Comparison of ENCODE assay signal across 18 cellular contexts in the genomic region with DNA sequence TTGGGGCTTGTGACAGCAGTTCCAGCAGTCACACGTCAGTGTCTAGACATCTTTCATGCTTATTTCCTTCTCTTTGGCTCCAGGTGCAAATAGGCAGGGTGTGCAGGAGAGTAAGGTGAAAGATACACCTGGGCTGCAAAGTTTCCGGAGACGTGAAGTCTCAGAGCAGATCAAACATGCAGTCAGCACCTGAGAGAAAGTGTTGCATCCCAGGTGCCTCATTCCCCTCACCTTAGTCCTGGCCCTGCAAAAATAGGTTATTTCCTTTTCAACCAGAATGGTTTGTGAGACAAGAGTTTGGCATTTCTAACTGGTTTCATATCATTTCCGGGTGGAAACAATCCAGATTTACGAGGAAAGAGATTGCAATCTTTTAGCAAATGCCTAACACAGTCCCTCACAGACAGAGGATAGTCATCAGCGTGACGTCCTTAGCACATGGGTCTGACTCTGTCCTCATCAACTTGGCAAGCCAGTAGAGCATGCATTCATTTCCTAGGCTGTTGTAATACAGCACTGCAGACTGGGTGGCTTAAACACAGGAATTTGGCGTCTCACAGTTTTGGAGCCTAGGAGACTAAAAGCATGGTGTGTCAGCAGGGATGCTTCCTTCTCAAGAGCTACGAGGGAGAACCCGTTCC. TPM values are rescaled to one million over a fixed set of nuclear protein-coding genes. Genes with fewer than 3 reads are reported as not detected.
DNase-seq lines count a peak whose midpoint lies in the region; ATAC-seq, FAIRE-seq and TF ChIP-seq lines count a peak whose summit lies in the region.
"Had no signal": no experiment of that assay in that cellular context is flagged by ENCODE, and none has a peak within 500 bp of the region (broad histone marks: within the 10 kb centered on the region; RNA-seq: fewer than 3 reads in every experiment).

No MANE protein-coding gene starts in this region.

- H3K27ac ChIP-seq in HepG2 (ENCODE audit: extremely low read length, insufficient read depth, low read length), result no peak overlapping the region
- H3K27ac ChIP-seq: BLaER1, body of pancreas, neutrophil, sigmoid colon, upper lobe of left lung had no signal

- no peak for TF ChIP-seq POLR2A in HepG2 (IDR thresholded peaks at IDR 0.05; ENCODE audit: insufficient read depth in 1 of 2, low read depth in 2 of 2, low read length in 2 of 2)

- FAIRE-seq in HepG2 (lab: Jason Lieb, UNC), result no peak
- FAIRE-seq: K562 had no signal

- H3K9me3 ChIP-seq in HepG2 (ENCODE audit: low read length), result no peaks in the 10 kb centered on the region
- H3K9me3 ChIP-seq: BLaER1, body of pancreas, neutrophil, sigmoid colon, upper lobe of left lung had no signal

- peaks cover 0 to 14% of the 10 kb centered on the region in 2 experiments; a peak in 2 of 5 replicates for H3K27me3 ChIP-seq in HepG2 (ENCODE audit: control insufficient read depth in 1 of 2, insufficient read depth in 2 of 2, low read length in 2 of 2)
- H3K27me3 ChIP-seq: BLaER1, body of pancreas, sigmoid colon had no signal

- DNase-seq in Ammon's horn (ENCODE audit: low spot score), result peak; percentile 50
- peak; percentile 15 for DNase-seq in HT-29 (ENCODE audit: low spot score)
- DNase-seq in cardiac fibroblast (ENCODE audit: low read depth in 2 of 2), result peak; percentile 6 to 56
- DNase-seq in left kidney (ENCODE audit: low read depth, low spot score), result peak; percentile 41
- no peak for DNase-seq in HepG2 (ENCODE audit: low spot score)
- no peak for DNase-seq in GF-D8 (lab: John Stamatoyannopoulos, UW)
- no peak for DNase-seq in SK-N-DZ (ENCODE audit: low spot score)
- DNase-seq: activated naive CD4-positive, alpha-beta T cell treated with anti-CD3 and anti-CD28 coated beads for 36 hours; DMS79; NCI-H1436; sigmoid colon; upper lobe of left lung had no signal

- ATAC-seq in HepG2 (no peak), HG03342 (IDR thresholded peaks at IDR 0.05; ENCODE audit: unreplicated experiment) (no peak)
- ATAC-seq: activated CD4-positive, CD25-positive, alpha-beta regulatory T cell treated with anti-CD3 and anti-CD28 coated beads, Interleukin-2, amount 50 U/mL, for 24 hours; body of pancreas; K562 had no signal

- 3% methylated on average over 7 of the region's 10 CpGs for WGBS in HepG2 (ENCODE audit: low lambda C conversion rate)

- in situ Hi-C loops in HepG2 (cut with HindIII; ENCODE audit: extremely low pct_ligation_motif_present, low pct_unique_long_range_greater_than_20kb), result loop anchor here (5.0 to 25.0 kb wide), 4 partner anchors 185 to 510 kb away; no protein-coding TSS in a partner anchor

- no peak overlapping the region for H2AFZ ChIP-seq in HepG2 (ENCODE audit: low read length)

- intact Hi-C loops in HepG2 (cut with micrococcal nuclease; ENCODE audit: unreplicated experiment), result loop anchor here (10.0 kb wide), 2 partner anchors 93 to 523 kb away; no protein-coding TSS in a partner anchor

- H4K20me1 ChIP-seq in HepG2 (ENCODE audit: insufficient read depth, low read length), result no peaks in the 10 kb centered on the region
- H4K20me1 ChIP-seq: BLaER1 had no signal

- H3K4me1 ChIP-seq in HepG2 (ENCODE audit: insufficient read depth, low read length), result no peaks in the 10 kb centered on the region; the same call in 1 of the 2 replicates

- H3K79me2 ChIP-seq in HepG2 (ENCODE audit: insufficient read depth, low read length), result no peaks in the 10 kb centered on the region

- no peaks in the 10 kb centered on the region for H3K36me3 ChIP-seq in HepG2 (replicated peaks in 1 of 2; ENCODE audit: control insufficient read depth in 1 of 2, insufficient read depth in 2 of 2, low read length in 2 of 2)
- H3K36me3 ChIP-seq: BLaER1, neutrophil, sigmoid colon, upper lobe of left lung had no signal

- CTCF ChIA-PET in HepG2 (lab: Yijun Ruan, JAX; ENCODE audit: low intra/inter-chr PET ratio, low total read pairs), result interaction anchor here (3.2 kb wide), 1 partner anchor 275 kb away, joined by 14 read pairs; no protein-coding TSS in a partner anchor

- BruUV-seq in HepG2 (replicated peaks; lab: Mats Ljungman, UMichigan), result no TSS peak

- no peak for TF ChIP-seq RAD21 in HepG2 (CRISPR knock-in tag; IDR thresholded peaks at IDR 0.05)

- H3K9ac ChIP-seq in HepG2 (ENCODE audit: insufficient read depth, low read depth, low read length), result no peak overlapping the region
- H3K9ac ChIP-seq: BLaER1 had no signal

- POLR2A ChIA-PET in HepG2 (lab: Yijun Ruan, JAX), result no interaction called here

- TF ChIP-seq EP300 in HepG2 (IDR thresholded peaks at IDR 0.05; ENCODE audit: low read depth in 2 of 2, low read length in 2 of 2), result no peak
- TF ChIP-seq EP300 in HepG2 (CRISPR knock-in tag; IDR thresholded peaks at IDR 0.05; ENCODE audit: borderline replicate concordance), result no peak

- no peak overlapping the region for H3K4me2 ChIP-seq in HepG2 (ENCODE audit: low read depth, low read length)
- H3K4me2 ChIP-seq: BLaER1 had no signal

- no peak for TF ChIP-seq CTCF in cardiac fibroblast (IDR thresholded peaks at IDR 0.05; ENCODE audit: low read depth, low read length)
- no peak for TF ChIP-seq CTCF in HepG2 (CRISPR knock-in tag; IDR thresholded peaks at IDR 0.05)

- no peak overlapping the region for H3K4me3 ChIP-seq in cardiac fibroblast (replicated peaks in 1 of 2; ENCODE audit: low read depth in 2 of 2, low read length in 2 of 2)
- H3K4me3 ChIP-seq in HepG2 (replicated peaks in 1 of 3; ENCODE audit: insufficient read depth in 1 of 3, low read depth in 2 of 3, low read length in 3 of 3), result no peak overlapping the region
- H3K4me3 ChIP-seq: BLaER1, body of pancreas, K562, sigmoid colon, upper lobe of left lung had no signal

TF ChIP-seq in HepG2, 621 proteins besides CTCF, POLR2A, EP300 and RAD21:
- TF ChIP-seq ZNF546 (CRISPR knock-in tag; conservative IDR thresholded peaks at IDR 0.05), result no peak
- TF ChIP-seq, protein P1, sequence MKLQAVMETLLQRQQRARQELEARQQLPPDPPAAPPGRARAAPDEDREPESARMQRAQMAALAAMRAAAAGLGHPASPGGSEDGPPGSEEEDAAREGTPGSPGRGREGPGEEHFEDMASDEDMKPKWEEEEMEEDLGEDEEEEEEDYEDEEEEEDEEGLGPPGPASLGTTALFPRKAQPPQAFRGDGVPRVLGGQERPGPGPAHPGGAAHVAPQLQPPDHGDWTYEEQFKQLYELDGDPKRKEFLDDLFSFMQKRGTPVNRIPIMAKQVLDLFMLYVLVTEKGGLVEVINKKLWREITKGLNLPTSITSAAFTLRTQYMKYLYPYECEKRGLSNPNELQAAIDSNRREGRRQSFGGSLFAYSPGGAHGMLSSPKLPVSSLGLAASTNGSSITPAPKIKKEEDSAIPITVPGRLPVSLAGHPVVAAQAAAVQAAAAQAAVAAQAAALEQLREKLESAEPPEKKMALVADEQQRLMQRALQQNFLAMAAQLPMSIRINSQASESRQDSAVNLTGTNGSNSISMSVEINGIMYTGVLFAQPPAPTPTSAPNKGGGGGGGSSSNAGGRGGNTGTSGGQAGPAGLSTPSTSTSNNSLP (IDR thresholded peaks at IDR 0.05; ENCODE audit: low read depth, low read length), result no peak

RNA-seq across cellular contexts. Expression of a gene that starts 58.2 kb away (rescaled TPM):
- total RNA-seq in HT-29 (2014; rRNA removed; shearing (Covaris generic)), result 3.8 and 5.1 TPM in 2 replicates
- 1.5 and 2.5 TPM in 2 replicates for total RNA-seq in HepG2 (2016; rRNA removed; fragmentation: Illumina TruSeq; extraction: Trizol)
- total RNA-seq in HepG2 (2016; cell fraction: cytosol; rRNA removed; fragmentation: Illumina TruSeq; extraction: Trizol; ENCODE audit: low read depth), result 0.18 and 0.30 TPM in 2 replicates
- 1.7 and 2.0 TPM in 2 replicates for total RNA-seq in HepG2 (2016; cell fraction: insoluble cytoplasmic fraction; rRNA removed; fragmentation: Illumina TruSeq; extraction: Trizol)
- 1.1 and 1.2 TPM in 2 replicates for total RNA-seq in HepG2 (2016; cell fraction: membrane; rRNA removed; fragmentation: Illumina TruSeq; extraction: Trizol)
- total RNA-seq in HepG2 (2016; cell fraction: nucleus; rRNA removed; fragmentation: Illumina TruSeq; extraction: Trizol), result 1.5 TPM in 2 replicates
- polyA plus RNA-seq in HepG2 (2011; rRNA removed), result 2.5 and 3.8 TPM in 2 replicates
- polyA plus RNA-seq in HepG2 (2011; cell fraction: cytosol; rRNA removed), result 1.4 and 3.1 TPM in 2 replicates
- 1.7 and 3.4 TPM in 2 replicates for polyA plus RNA-seq in HepG2 (2011; cell fraction: nucleus; rRNA removed)
- 4.3 and 5.4 TPM in 2 replicates for polyA plus RNA-seq in HepG2 (2012)
- polyA plus RNA-seq in HepG2 (2016; cell fraction: cytosol; fragmentation: Illumina TruSeq; extraction: Trizol; ENCODE audit: low read depth), result 0.14 and 0.15 TPM in 2 replicates
- 2.0 and 2.1 TPM in 2 replicates for polyA plus RNA-seq in HepG2 (2016; cell fraction: insoluble cytoplasmic fraction; fragmentation: Illumina TruSeq; extraction: Trizol; ENCODE audit: low read depth)
- polyA plus RNA-seq in HepG2 (2016; cell fraction: membrane; fragmentation: Illumina TruSeq; extraction: Trizol; ENCODE audit: low read depth), result 0.53 and 0.56 TPM in 2 replicates
- 1.4 and 1.8 TPM in 2 replicates for polyA plus RNA-seq in HepG2 (2016; cell fraction: nucleus; fragmentation: Illumina TruSeq; extraction: Trizol; ENCODE audit: insufficient read depth, low read depth)
- 2.0 TPM in 1 of 2 replicates, not detected in the other for polyA minus RNA-seq in HepG2 (2011; rRNA and poly(A)+ RNA removed; ENCODE audit: low replicate concordance)
- 1.6 and 2.5 TPM in 2 replicates for polyA minus RNA-seq in HepG2 (2011; cell fraction: cytosol; rRNA and poly(A)+ RNA removed)
- 1.8 and 4.0 TPM in 2 replicates for polyA minus RNA-seq in HepG2 (2011; cell fraction: nucleus; rRNA and poly(A)+ RNA removed)
- 11.1 and 12.5 TPM in 2 replicates for polyA plus RNA-seq in SK-N-DZ (2014; cell fraction: cytosol; rRNA removed)
- 7.2 and 10.8 TPM in 2 replicates for polyA plus RNA-seq in SK-N-DZ (2014; cell fraction: nucleus; rRNA removed)

Comparison
In these comparisons a context has a peak if more than half of its experiments do, and no peak if none do; other contexts are left out.
1. DNase-seq: peak in Ammon's horn (single experiment), HT-29 (single experiment), cardiac fibroblast (2 of 2) and left kidney (single experiment); none in HepG2 (single experiment), GF-D8 (single experiment) and SK-N-DZ (single experiment).